In the genomic region with DNA sequence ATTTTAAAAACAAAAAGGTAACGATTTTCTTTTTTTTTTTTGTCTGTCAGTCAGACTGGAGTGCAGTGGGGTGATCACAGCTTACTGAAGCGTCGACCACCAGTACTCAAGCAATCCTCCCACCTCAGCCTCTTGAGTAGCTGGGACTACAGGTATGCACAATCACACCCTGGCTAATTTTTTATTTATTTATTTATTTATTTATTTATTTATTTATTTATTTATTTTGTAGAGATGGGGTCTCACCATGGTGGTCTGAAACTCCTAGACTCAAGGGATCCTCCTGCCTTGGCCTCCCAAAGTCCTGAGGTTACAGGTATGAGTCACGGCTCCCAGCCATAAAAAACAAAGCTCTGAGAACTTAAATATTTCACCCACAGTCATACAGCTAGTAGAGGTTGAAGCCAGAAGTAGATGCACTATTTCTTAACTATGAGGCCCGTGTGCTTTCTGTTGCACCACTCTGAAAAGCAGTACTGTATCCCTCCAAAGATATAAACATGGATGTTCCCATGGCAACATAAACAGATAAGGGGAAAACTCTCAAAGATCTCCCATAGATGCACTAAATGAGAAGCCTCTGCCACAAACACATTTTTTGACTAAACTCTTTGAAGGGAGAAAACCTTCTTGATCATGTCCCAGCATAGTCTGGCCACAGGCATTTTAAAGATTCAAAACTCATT, we compare ENCODE assay signal across 23 cellular contexts.
DNase-seq lines count a peak whose midpoint lies in the region; ATAC-seq and TF ChIP-seq lines count a peak whose summit lies in the region.
"Had no signal": no experiment of that assay in that cellular context is flagged by ENCODE, and none has a peak within 500 bp of the region (broad histone marks: within the 10 kb centered on the region; RNA-seq: fewer than 3 reads in every experiment).

No MANE protein-coding gene starts in this region.

- H3K4me1 ChIP-seq in breast epithelium = no peaks in the 10 kb centered on the region
- H3K4me1 ChIP-seq in mammary epithelial cell (ENCODE audit: insufficient read depth, low read length) = no peaks in the 10 kb centered on the region
- peaks cover 0 to 10% (median 0%) of the 10 kb centered on the region in 3 donors for H3K4me1 ChIP-seq in esophagus squamous epithelium
- H3K4me1 ChIP-seq: left ventricle myocardium inferior, right lobe of liver, upper lobe of left lung had no signal

- H3K27me3 ChIP-seq in breast epithelium (no peaks in the 10 kb centered on the region), mammary epithelial cell (ENCODE audit: insufficient read depth, low read length) (peaks cover 3% of the 10 kb centered on the region), esophagus squamous epithelium (no peaks in the 10 kb centered on the region)
- H3K27me3 ChIP-seq: right lobe of liver, upper lobe of left lung had no signal

- H4K20me1 ChIP-seq in mammary epithelial cell (ENCODE audit: insufficient read depth, low read length) = no peaks in the 10 kb centered on the region

- H3K36me3 ChIP-seq in breast epithelium = no peaks in the 10 kb centered on the region
- no peaks in the 10 kb centered on the region for H3K36me3 ChIP-seq in mammary epithelial cell (ENCODE audit: insufficient read depth, low read length)
- no peaks in the 10 kb centered on the region for H3K36me3 ChIP-seq in esophagus squamous epithelium
- H3K36me3 ChIP-seq: left ventricle myocardium inferior, MG63, right lobe of liver, upper lobe of left lung had no signal

- in situ Hi-C loops in mammary epithelial cell (cut with MboI; ENCODE audit: low sequenced_read_pairs in 2 of 2) = no loop called here

- TF ChIP-seq POLR2A in breast epithelium (IDR thresholded peaks at IDR 0.05) (no peak), esophagus squamous epithelium (IDR thresholded peaks at IDR 0.05) (no peak)

- intact Hi-C loops in breast epithelium (cut with DNase I; ENCODE audit: low total_unique reads) (no loop called here), mammary epithelial cell (cut with micrococcal nuclease) (no loop called here), esophagus squamous epithelium (cut with DNase I) (no loop called here)

- no peaks in the 10 kb centered on the region for H3K79me2 ChIP-seq in mammary epithelial cell (ENCODE audit: insufficient read depth, low read length)

- no peak for DNase-seq in breast epithelium (ENCODE audit: low spot score in 2 of 2)
- no peak for DNase-seq in mammary epithelial cell
- peak; percentile 43 for DNase-seq in amniotic epithelial cell (ENCODE audit: low read depth)
- peak; percentile 8 for DNase-seq in fibroblast of the conjunctiva (ENCODE audit: low read depth)
- DNase-seq in retinal pigment epithelial cell (ENCODE audit: low read depth) = peak; percentile 10
- no peak for DNase-seq in esophagus squamous epithelium (lab: John Stamatoyannopoulos, UW)
- DNase-seq in left lobe of liver (ENCODE audit: low spot score) = no peak
- no peak for DNase-seq in NCI-H2171 (lab: John Stamatoyannopoulos, UW)
- DNase-seq: ACHN; activated CD4-positive, CD25-positive, alpha-beta regulatory T cell; activated CD8-positive, alpha-beta memory T cell treated with anti-CD3 and anti-CD28 coated beads for 24 hours; CD4-positive, alpha-beta T cell; DMS153; endodermal cell; left ventricle myocardium inferior; MG63; NCI-H1694; NCI-H510A; nucleus accumbens; OCI-M1; right lobe of liver; SIG-M5; upper lobe of left lung had no signal

- dilution Hi-C loops in mammary epithelial cell (cut with HindIII; ENCODE audit: low sequenced_read_pairs) = no loop called here

- H3K27ac ChIP-seq in breast epithelium = peak overlapping the region; percentile 49 to 50
- no peak overlapping the region for H3K27ac ChIP-seq in mammary epithelial cell (ENCODE audit: insufficient read depth, low read depth, low read length)
- no peak overlapping the region for H3K27ac ChIP-seq in esophagus squamous epithelium
- H3K27ac ChIP-seq: left ventricle myocardium inferior, right lobe of liver, upper lobe of left lung had no signal

- BruUV-seq in mammary epithelial cell (replicated peaks; lab: Mats Ljungman, UMichigan) = no TSS peak

- no peak overlapping the region for H2AFZ ChIP-seq in mammary epithelial cell (ENCODE audit: low read depth, low read length)

- H3K4me3 ChIP-seq in breast epithelium (no peak overlapping the region), mammary epithelial cell (replicated peaks in 1 of 3; ENCODE audit: insufficient read depth in 1 of 3, low read depth in 2 of 3, low read length in 3 of 3) (no peak overlapping the region), retinal pigment epithelial cell (ENCODE audit: low read length) (no peak overlapping the region), esophagus squamous epithelium (no peak overlapping the region)
- H3K4me3 ChIP-seq: left ventricle myocardium inferior, MG63, right lobe of liver, upper lobe of left lung had no signal

- no peak overlapping the region for H3K4me2 ChIP-seq in mammary epithelial cell (ENCODE audit: insufficient read depth, low read depth, low read length)

- no peaks in the 10 kb centered on the region for H3K9me3 ChIP-seq in breast epithelium
- H3K9me3 ChIP-seq in mammary epithelial cell (replicated peaks; ENCODE audit: insufficient read depth, low read length) = no peaks in the 10 kb centered on the region
- H3K9me3 ChIP-seq in esophagus squamous epithelium = no peaks in the 10 kb centered on the region
- H3K9me3 ChIP-seq: left ventricle myocardium inferior, MG63, right lobe of liver, upper lobe of left lung had no signal

- TF ChIP-seq CTCF in breast epithelium (IDR thresholded peaks at IDR 0.05) (no peak), mammary epithelial cell (conservative IDR thresholded peaks at IDR 0.05 in 1 of 2, IDR thresholded peaks at IDR 0.05 in 1 of 2; ENCODE audit: extremely low read depth in 1 of 2, insufficient read depth in 1 of 2, low read depth in 1 of 2, low read length in 2 of 2) (no peak), retinal pigment epithelial cell (conservative IDR thresholded peaks at IDR 0.05; ENCODE audit: low read depth, low read length) (no peak), esophagus squamous epithelium (IDR thresholded peaks at IDR 0.05) (no peak)

- WGBS in mammary epithelial cell (ENCODE audit: low coverage, missing lambda C conversion rate) = 43% methylated on average over 5 of the region's 5 CpGs
- WGBS in esophagus squamous epithelium, 2 donors = 66 to 68% methylated on average over 5 of the region's 5 CpGs

- ATAC-seq in left lobe of liver = no peak
- ATAC-seq: right lobe of liver had no signal

- CTCF ChIA-PET in mammary epithelial cell (lab: Charles Lee; ENCODE audit: low non-redundant PET) = no interaction called here

- no peak overlapping the region for H3K9ac ChIP-seq in mammary epithelial cell (ENCODE audit: insufficient read depth, low read length)

Comparison
In these comparisons a context has a peak if more than half of its experiments do, and no peak if none do; other contexts are left out.
1. H3K27ac ChIP-seq: peak in breast epithelium (2 of 2); none in mammary epithelial cell (single experiment) and esophagus squamous epithelium (0 of 4).
2. DNase-seq: peak in amniotic epithelial cell (single experiment), fibroblast of the conjunctiva (single experiment) and retinal pigment epithelial cell (single experiment); none in breast epithelium (0 of 2), mammary epithelial cell (single experiment), esophagus squamous epithelium (single experiment), left lobe of liver (single experiment) and NCI-H2171 (single experiment).